Comparison of ENCODE assay signal across 17 cellular contexts in the genomic region with DNA sequence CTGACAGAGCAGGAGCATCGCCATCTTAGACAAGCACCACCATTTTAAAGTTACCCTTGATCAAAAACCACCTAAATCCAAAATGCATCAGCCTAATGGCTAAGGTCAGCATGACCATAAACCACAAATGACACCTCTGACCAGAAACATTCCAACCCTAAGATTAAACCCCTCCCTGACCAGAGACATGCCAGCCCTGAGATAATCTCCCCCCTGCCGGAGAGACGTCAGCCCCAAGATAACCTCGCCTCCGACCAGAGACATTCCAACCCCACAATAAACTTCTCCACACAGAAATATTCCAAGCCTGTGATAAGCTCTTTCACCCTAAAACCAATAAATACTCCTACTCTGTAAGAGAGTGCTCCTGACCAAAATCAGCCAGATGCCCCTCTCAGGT. TPM values are rescaled to one million over a fixed set of nuclear protein-coding genes. Genes with fewer than 3 reads are reported as not detected.
"Had no signal": no experiment of that assay in that cellular context is flagged by ENCODE, and none has a peak within 500 bp of the region (broad histone marks: within the 10 kb centered on the region; RNA-seq: fewer than 3 reads in every experiment).

No MANE protein-coding gene starts in this region.

- H3K79me2 ChIP-seq: parathyroid adenoma had no signal

- DNase-seq: activated CD4-positive, alpha-beta T cell treated with anti-CD3 and anti-CD28 coated beads, Interleukin-2, amount 50 U/mL, for 1 hour; activated naive CD4-positive, alpha-beta T cell; activated naive CD8-positive, alpha-beta T cell treated with anti-CD3 and anti-CD28 coated beads, Interleukin-2, amount 10 ng/mL, durations not matched to agents 7 days and 5 days; activated T-cell treated with anti-CD3 and anti-CD28 coated beads for 4 hours; anterior cingulate cortex; immature natural killer cell; naive B cell; stimulated activated CD4-positive, alpha-beta T cell treated with anti-CD3 and anti-CD28 coated beads, Interleukin-4, amount 100 ng/mL, for 1 hour; stimulated activated naive B cell treated with anti-CD40 and anti-IgM and Interleukin-4, amounts not matched to agents 10 μg/mL and 1 μg/mL and 100 μg/mL, for 72 hours; thyroid gland had no signal

- H3K4me3 Mint-ChIP-seq: activated naive CD8-positive, alpha-beta T cell treated with anti-CD3 and anti-CD28 coated beads, Interleukin-2, amount 10 ng/mL, durations not matched to agents 7 days and 5 days; immature natural killer cell; naive B cell; neural progenitor cell; stimulated activated naive B cell treated with anti-CD40 and anti-IgM and Interleukin-4, amounts not matched to agents 10 μg/mL and 1 μg/mL and 100 μg/mL, for 72 hours had no signal

- H3K27me3 ChIP-seq: esophagus muscularis mucosa, foreskin keratinocyte, neural progenitor cell, thyroid gland had no signal

- H3K9me3 ChIP-seq: thyroid gland had no signal

- H2AFZ ChIP-seq: neural progenitor cell, parathyroid adenoma had no signal

- H3K27ac ChIP-seq: esophagus muscularis mucosa, foreskin keratinocyte, neural progenitor cell, parathyroid adenoma, thyroid gland had no signal

- ATAC-seq: activated CD4-positive, CD25-positive, alpha-beta regulatory T cell treated with anti-CD3 and anti-CD28 coated beads, Interleukin-2, amount 50 U/mL, for 24 hours; stimulated activated naive B cell treated with anti-CD40 and anti-IgM and Interleukin-4, amounts not matched to agents 10 μg/mL and 1 μg/mL and 100 μg/mL, for 72 hours had no signal

- H3K36me3 ChIP-seq: esophagus muscularis mucosa, neural progenitor cell, thyroid gland had no signal

- H3K4me3 ChIP-seq: coronary artery, esophagus muscularis mucosa, neural progenitor cell, thyroid gland had no signal

- H3K4me1 Mint-ChIP-seq: activated naive CD8-positive, alpha-beta T cell treated with anti-CD3 and anti-CD28 coated beads, Interleukin-2, amount 10 ng/mL, durations not matched to agents 7 days and 5 days; immature natural killer cell; naive B cell; stimulated activated naive B cell treated with anti-CD40 and anti-IgM and Interleukin-4, amounts not matched to agents 10 μg/mL and 1 μg/mL and 100 μg/mL, for 72 hours had no signal

- H3K4me2 ChIP-seq: neural progenitor cell had no signal

- H3K27ac Mint-ChIP-seq: activated naive CD8-positive, alpha-beta T cell treated with anti-CD3 and anti-CD28 coated beads, Interleukin-2, amount 10 ng/mL, durations not matched to agents 7 days and 5 days; immature natural killer cell; naive B cell; neural progenitor cell; stimulated activated naive B cell treated with anti-CD40 and anti-IgM and Interleukin-4, amounts not matched to agents 10 μg/mL and 1 μg/mL and 100 μg/mL, for 72 hours had no signal

- H3K4me1 ChIP-seq: esophagus muscularis mucosa, foreskin keratinocyte, parathyroid adenoma had no signal

- FAIRE-seq: urothelium cell line had no signal

- H3K36me3 Mint-ChIP-seq: activated naive CD8-positive, alpha-beta T cell treated with anti-CD3 and anti-CD28 coated beads, Interleukin-2, amount 10 ng/mL, durations not matched to agents 7 days and 5 days; immature natural killer cell; neural progenitor cell had no signal

- H3K9ac ChIP-seq: neural progenitor cell, parathyroid adenoma had no signal

RNA-seq across cellular contexts. Expression of a gene that starts 53.5 kb away (rescaled TPM):
- polyA plus RNA-seq: immature natural killer cell had no signal
